ENCODE assay signal across 8 cellular contexts in the genomic region with DNA sequence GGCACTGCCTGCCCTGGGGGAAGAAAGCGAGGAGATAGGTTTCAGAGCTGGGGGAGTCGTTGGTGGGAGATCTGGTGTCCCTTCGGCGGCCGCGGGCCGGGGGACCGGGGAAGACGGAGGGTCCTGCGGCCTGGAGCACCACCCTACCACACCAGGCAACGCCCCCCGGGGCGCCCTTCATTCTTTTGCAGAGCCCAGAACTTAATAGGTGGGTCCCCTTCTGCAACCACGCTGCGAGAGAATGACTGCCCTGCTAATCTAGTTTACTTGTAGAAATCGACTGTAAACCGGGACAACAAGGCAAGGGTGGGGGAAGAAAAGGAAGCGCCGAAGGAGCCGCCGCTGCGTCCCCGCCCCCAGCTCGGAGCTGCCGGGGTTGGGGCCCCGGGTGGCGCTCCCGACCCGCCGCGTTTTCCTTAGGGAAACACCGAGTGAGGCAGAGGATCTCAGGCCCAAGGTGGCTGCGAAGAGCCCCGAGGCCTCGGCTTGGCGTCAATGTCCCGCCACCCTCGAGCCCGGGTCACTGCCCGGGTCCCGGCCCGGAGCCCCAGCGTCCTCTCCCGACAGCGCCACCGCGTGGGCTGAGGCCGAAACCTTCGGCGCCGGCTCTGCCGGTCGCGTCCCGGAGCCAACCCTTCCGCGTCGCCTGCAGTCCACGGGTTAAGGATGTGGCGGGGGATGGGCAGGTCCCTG. TPM values are rescaled to one million over a fixed set of nuclear protein-coding genes. Genes with fewer than 3 reads are reported as not detected.
DNase-seq lines count a peak whose midpoint lies in the region; ATAC-seq lines count a peak whose summit lies in the region.

No MANE protein-coding gene starts in this region.

- peak overlapping the region; percentile 51 for H3K4me3 Mint-ChIP-seq in activated naive CD4-positive, alpha-beta T cell treated with anti-CD3 and anti-CD28 coated beads, Interleukin-2, amount 50 U/mL, for 24 hours

- peak overlapping the region; percentile 79 for H3K9ac ChIP-seq in GM23248

- H3K27me3 ChIP-seq in GM23248 (replicated peaks; ENCODE audit: insufficient read depth) = no peaks in the 10 kb centered on the region

- peaks cover 52% of the 10 kb centered on the region for H3K27me3 Mint-ChIP-seq in activated naive CD4-positive, alpha-beta T cell treated with anti-CD3 and anti-CD28 coated beads, Interleukin-2, amount 50 U/mL, for 24 hours

- H3K4me1 ChIP-seq in GM23248 (ENCODE audit: insufficient read depth) = peaks cover 9% of the 10 kb centered on the region

- peaks cover 9% of the 10 kb centered on the region for H3K9me3 Mint-ChIP-seq in activated naive CD4-positive, alpha-beta T cell treated with anti-CD3 and anti-CD28 coated beads, Interleukin-2, amount 50 U/mL, for 24 hours

- peaks cover 15% of the 10 kb centered on the region for H3K79me2 ChIP-seq in GM23248 (ENCODE audit: insufficient read depth)

- in situ Hi-C loops in GM23248 (cut with MboI) = no loop called here

- peaks cover 5% of the 10 kb centered on the region for H3K36me3 Mint-ChIP-seq in activated naive CD4-positive, alpha-beta T cell treated with anti-CD3 and anti-CD28 coated beads, Interleukin-2, amount 50 U/mL, for 24 hours

- H3F3A ChIP-seq in GM23248 (ENCODE audit: insufficient read depth) = peaks cover 19% of the 10 kb centered on the region

- no peaks in the 10 kb centered on the region for H3K9me3 ChIP-seq in GM23248 (ENCODE audit: low read depth)

- H3K4me2 ChIP-seq in GM23248 (ENCODE audit: unreplicated experiment) = peak overlapping the region; percentile 90

- peaks cover 22% of the 10 kb centered on the region for H3K4me1 Mint-ChIP-seq in activated naive CD4-positive, alpha-beta T cell treated with anti-CD3 and anti-CD28 coated beads, Interleukin-2, amount 50 U/mL, for 24 hours

- no peak for ATAC-seq in HG03439 (IDR thresholded peaks at IDR 0.05; ENCODE audit: unreplicated experiment)

- 5% methylated on average over 44 to 50 of the region's 60 CpGs for WGBS in GM23248 (ENCODE audit: low coverage in 1 of 2, low lambda C conversion rate in 2 of 2, missing lambda C conversion rate in 2 of 2), 2 experiments

- intact Hi-C loops in head of caudate nucleus (cut with DNase I) = loop anchor here (10.0 kb wide), 2 partner anchors 392 to 1148 kb away; a partner anchor contains a TSS

- no peak overlapping the region for H3K27ac Mint-ChIP-seq in activated naive CD4-positive, alpha-beta T cell treated with anti-CD3 and anti-CD28 coated beads, Interleukin-2, amount 50 U/mL, for 24 hours

- H3K9me2 ChIP-seq in GM23248 (ENCODE audit: insufficient read depth) = no peaks in the 10 kb centered on the region

- peak overlapping the region; percentile 84 for H3K4me3 ChIP-seq in GM23248

- H2AFZ ChIP-seq in GM23248 = peak overlapping the region; percentile 96

- no peak overlapping the region for H3K27ac ChIP-seq in GM23248

- no peaks in the 10 kb centered on the region for H4K20me1 ChIP-seq in GM23248 (ENCODE audit: insufficient read depth)

- DNase-seq in D341Med (ENCODE audit: low spot score) = peak; percentile 88
- DNase-seq in GM23248 = peak; percentile 91
- peak; percentile 80 for DNase-seq in NCI-H460 (ENCODE audit: extremely low read depth, low read depth)
- peak in 38 of 42 donors; percentile 24 to 89 (median 72) for DNase-seq in head of caudate nucleus
- DNase-seq in nucleus accumbens (lab: John Stamatoyannopoulos, UW) = peak in 38 of 56 donors; percentile 9 to 79 (median 38)
- DNase-seq in DMS114 treated with DMSO at 0.1 percent for 48 hours (lab: John Stamatoyannopoulos, UW; ENCODE audit: unreplicated experiment) = no peak

- no peaks in the 10 kb centered on the region for H3K36me3 ChIP-seq in GM23248 (ENCODE audit: low read depth)

RNA-seq across cellular contexts. Expression of a gene that starts 5.4 kb away (rescaled TPM):
- total RNA-seq in GM23248 (2014; rRNA removed; shearing (Covaris generic)) = 6.3 and 9.9 TPM in 2 replicates
- polyA plus RNA-seq in GM23248 (2016; fragmentation: Nextera tagmentation; extraction: Ambion mirVana) = 2.1 and 3.0 TPM in 2 replicates
- total RNA-seq in NCI-H460 (2014; rRNA removed; shearing (Covaris generic)) = 13.4 and 13.7 TPM in 2 replicates
- 7.7 and 14.9 TPM in 2 replicates for polyA plus RNA-seq in NCI-H460 (2014; cell fraction: nucleus; rRNA removed)
